ENCODE assay signal across 22 cellular contexts in genomic region chr16:74713876-74714275, GRCh38. TPM values are rescaled to one million over a fixed set of nuclear protein-coding genes. Genes with fewer than 3 reads are reported as not detected.
"Had no signal": no experiment of that assay in that cellular context is flagged by ENCODE, and none has a peak within 500 bp of the region (broad histone marks: within the 10 kb centered on the region; RNA-seq: fewer than 3 reads in every experiment).

No MANE protein-coding gene starts in this region.

- H3K27ac ChIP-seq: colonic mucosa, esophagus squamous epithelium, neutrophil, pancreas, right lobe of liver, testis, tibial artery had no signal

- ATAC-seq: effector memory CD8-positive, alpha-beta T cell; left lobe of liver; natural killer cell; pancreas; right lobe of liver; stimulated activated naive CD8-positive, alpha-beta T cell treated with anti-CD3 and anti-CD28 coated beads, Interleukin-15, amount 100 ng/mL, for 72 hours had no signal

- H3K27me3 ChIP-seq: colonic mucosa, esophagus squamous epithelium, neutrophil, pancreas, right lobe of liver, testis had no signal

- H3K9me3 ChIP-seq: colonic mucosa, esophagus squamous epithelium, neutrophil, pancreas, right lobe of liver, testis, tibial artery had no signal

- H3K36me3 ChIP-seq: colonic mucosa, esophagus squamous epithelium, neutrophil, pancreas, right lobe of liver, tibial artery had no signal

- H3K4me1 ChIP-seq: colonic mucosa, pancreas, right lobe of liver, testis, tibial artery had no signal

- DNase-seq: colonic mucosa; dermis blood vessel endothelial cell; effector memory CD8-positive, alpha-beta T cell; erythroblast; esophagus squamous epithelium; foreskin melanocyte; natural killer cell; small intestine; stimulated activated CD4-positive, alpha-beta T cell treated with anti-CD3 and anti-CD28 coated beads, Interleukin-12 subunit alpha, Interleukin-12 subunit beta, amount 100 ng/mL, for 4 hours; stimulated activated CD4-positive, alpha-beta T cell treated with anti-CD3 and anti-CD28 coated beads, Interleukin-1b, Interleukin-23, amount 100 ng/mL, for 48 hours; stimulated activated CD4-positive, alpha-beta T cell treated with anti-CD3 and anti-CD28 coated beads, Interleukin-4, amount 100 ng/mL, for 1 hour; stimulated activated CD8-positive, alpha-beta memory T cell treated with anti-CD3 and anti-CD28 coated beads, Interleukin-4, amount 100 ng/mL, for 48 hours; stimulated activated naive CD4-positive, alpha-beta T cell; stimulated activated naive CD8-positive, alpha-beta T cell treated with anti-CD3 and anti-CD28 coated beads, Interleukin-15, amount 100 ng/mL, for 72 hours; testis had no signal

- H3K4me3 ChIP-seq: colonic mucosa, esophagus squamous epithelium, lung, pancreas, right lobe of liver, testis, tibial artery had no signal

RNA-seq across cellular contexts. Expression of gene MLKL, which starts 13.2 kb away (rescaled TPM):
- polyA plus RNA-seq: neural cell had no signal
